8 cellular contexts compared by ENCODE assay signal in genomic region chr2:178404380-178404767, GRCh38. TPM values are rescaled to one million over a fixed set of nuclear protein-coding genes. Genes with fewer than 3 reads are reported as not detected.
DNase-seq lines count a peak whose midpoint lies in the region; ATAC-seq and TF ChIP-seq lines count a peak whose summit lies in the region.

No MANE protein-coding gene starts in this region.

- no peak for TF ChIP-seq RAD21 in HCT116 (IDR thresholded peaks at IDR 0.05; ENCODE audit: low read depth)

- peaks cover 4% of the 10 kb centered on the region for H3K4me1 Mint-ChIP-seq in activated naive CD8-positive, alpha-beta T cell treated with anti-CD3 and anti-CD28 coated beads, Interleukin-2, amount 10 ng/mL, durations not matched to agents 7 days and 5 days
- H3K4me1 Mint-ChIP-seq in activated naive CD8-positive, alpha-beta T cell treated with anti-CD3 and anti-CD28 coated beads for 36 hours = peaks cover 8% of the 10 kb centered on the region
- peaks cover 36% of the 10 kb centered on the region for H3K4me1 Mint-ChIP-seq in activated T-helper 2 cell treated with anti-CD3 and anti-CD28 coated beads, Interferon-gamma antibody, Interleukin-2, Interleukin-4, amounts not matched to agents 10 μg/mL and 5 μg/mL and 100 μg/mL, durations not matched to agents 14 hours and 24 hours and 36 hours (ENCODE audit: low read depth)

- no peaks in the 10 kb centered on the region for H3K9me3 Mint-ChIP-seq in activated naive CD8-positive, alpha-beta T cell treated with anti-CD3 and anti-CD28 coated beads, Interleukin-2, amount 10 ng/mL, durations not matched to agents 7 days and 5 days
- no peaks in the 10 kb centered on the region for H3K9me3 Mint-ChIP-seq in activated naive CD8-positive, alpha-beta T cell treated with anti-CD3 and anti-CD28 coated beads for 36 hours
- no peaks in the 10 kb centered on the region for H3K9me3 Mint-ChIP-seq in activated T-helper 2 cell treated with anti-CD3 and anti-CD28 coated beads, Interferon-gamma antibody, Interleukin-2, Interleukin-4, amounts not matched to agents 10 μg/mL and 5 μg/mL and 100 μg/mL, durations not matched to agents 14 hours and 24 hours and 36 hours

- POLR2A ChIA-PET in activated naive CD8-positive, alpha-beta T cell treated with anti-CD3 and anti-CD28 coated beads, Interleukin-2, amount 10 ng/mL, durations not matched to agents 7 days and 5 days (lab: Charles Lee) = interaction anchor here (0.7 to 1.6 kb wide), 3 partner anchors 9 to 47 kb away, joined by 3 to 7 read pairs (median 4); partner anchors contain the start of genes PJVK and PRKRA
- POLR2A ChIA-PET in HCT116 (lab: Charles Lee) = interaction anchor here (1.6 kb wide), 1 partner anchor 10 kb away, joined by 7 read pairs; no protein-coding TSS in a partner anchor

- intact Hi-C loops in HCT116 (cut with micrococcal nuclease) = no loop called here
- intact Hi-C loops in activated T-helper 2 cell treated with anti-CD3 and anti-CD28 coated beads, Interferon-gamma antibody, Interleukin-2, Interleukin-4, amounts not matched to agents 10 μg/mL and 5 μg/mL and 100 μg/mL, durations not matched to agents 14 hours and 24 hours and 36 hours (cut with micrococcal nuclease) = loop anchor here (1.0 kb wide), 1 partner anchor 9 kb away; no protein-coding TSS in a partner anchor
- intact Hi-C loops in lower leg skin (cut with DNase I; ENCODE audit: low total_unique reads) = no loop called here

- no peak overlapping the region for H2AFZ ChIP-seq in HCT116 (ENCODE audit: low read depth, low read length, poor library complexity, severe bottlenecking)

- TF ChIP-seq CTCF in HCT116 (IDR thresholded peaks at IDR 0.05 in 2 of 3, conservative IDR thresholded peaks at IDR 0.05 in 1 of 3; ENCODE audit: borderline replicate concordance in 1 of 3, insufficient read depth in 1 of 3, low read depth in 2 of 3, low read length in 2 of 3) = no peak
- no peak for TF ChIP-seq CTCF in lower leg skin (IDR thresholded peaks at IDR 0.05)

- BruUV-seq in HCT116 (replicated peaks; lab: Mats Ljungman, UMichigan) = no TSS peak

- no peaks in the 10 kb centered on the region for H3K36me3 Mint-ChIP-seq in activated naive CD8-positive, alpha-beta T cell treated with anti-CD3 and anti-CD28 coated beads, Interleukin-2, amount 10 ng/mL, durations not matched to agents 7 days and 5 days
- no peaks in the 10 kb centered on the region for H3K36me3 Mint-ChIP-seq in activated naive CD8-positive, alpha-beta T cell treated with anti-CD3 and anti-CD28 coated beads for 36 hours
- peaks cover 4% of the 10 kb centered on the region for H3K36me3 Mint-ChIP-seq in activated T-helper 2 cell treated with anti-CD3 and anti-CD28 coated beads, Interferon-gamma antibody, Interleukin-2, Interleukin-4, amounts not matched to agents 10 μg/mL and 5 μg/mL and 100 μg/mL, durations not matched to agents 14 hours and 24 hours and 36 hours (ENCODE audit: low read depth)

- H3K4me3 ChIP-seq in HCT116 (replicated peaks in 1 of 2; ENCODE audit: low read depth in 1 of 2, low read length in 2 of 2) (no peak overlapping the region), lower leg skin (ENCODE audit: low read depth, poor library complexity, severe bottlenecking) (no peak overlapping the region)

- H3K36me3 ChIP-seq in HCT116 (ENCODE audit: control insufficient read depth in 1 of 2, insufficient read depth in 2 of 2, low read length in 2 of 2) = no peaks in the 10 kb centered on the region

- H3K4me3 Mint-ChIP-seq in activated naive CD8-positive, alpha-beta T cell treated with anti-CD3 and anti-CD28 coated beads, Interleukin-2, amount 10 ng/mL, durations not matched to agents 7 days and 5 days = peak overlapping the region; percentile 19
- H3K4me3 Mint-ChIP-seq in activated naive CD8-positive, alpha-beta T cell treated with anti-CD3 and anti-CD28 coated beads for 36 hours = no peak overlapping the region
- H3K4me3 Mint-ChIP-seq in activated T-helper 2 cell treated with anti-CD3 and anti-CD28 coated beads, Interferon-gamma antibody, Interleukin-2, Interleukin-4, amounts not matched to agents 10 μg/mL and 5 μg/mL and 100 μg/mL, durations not matched to agents 14 hours and 24 hours and 36 hours (ENCODE audit: low read depth) = peak overlapping the region; percentile 60

- no peaks in the 10 kb centered on the region for H3K79me2 ChIP-seq in HCT116 (ENCODE audit: insufficient read depth, low read length)

- no peak overlapping the region for H3K27ac Mint-ChIP-seq in activated naive CD8-positive, alpha-beta T cell treated with anti-CD3 and anti-CD28 coated beads, Interleukin-2, amount 10 ng/mL, durations not matched to agents 7 days and 5 days
- no peak overlapping the region for H3K27ac Mint-ChIP-seq in activated naive CD8-positive, alpha-beta T cell treated with anti-CD3 and anti-CD28 coated beads for 36 hours
- peak overlapping the region; percentile 93 for H3K27ac Mint-ChIP-seq in activated T-helper 2 cell treated with anti-CD3 and anti-CD28 coated beads, Interferon-gamma antibody, Interleukin-2, Interleukin-4, amounts not matched to agents 10 μg/mL and 5 μg/mL and 100 μg/mL, durations not matched to agents 14 hours and 24 hours and 36 hours

- TF ChIP-seq POLR2A in HCT116 (IDR thresholded peaks at IDR 0.05; ENCODE audit: borderline replicate concordance, extremely low read depth, insufficient read depth, insufficient read length) (no peak), lower leg skin (IDR thresholded peaks at IDR 0.05) (no peak)

- H3K4me2 ChIP-seq in HCT116 (ENCODE audit: low read length) = no peak overlapping the region

- RAD21 ChIA-PET in HCT116 (lab: Charles Lee; ENCODE audit: low non-redundant PET in 1 of 2, low total read pairs in 2 of 2, uncharacterized antibody in 2 of 2, unreplicated experiment in 2 of 2) = no interaction called here

- H3K9ac ChIP-seq in HCT116 (ENCODE audit: low read length) = no peak overlapping the region

- CTCF ChIA-PET in HCT116 (lab: Charles Lee) = interaction anchor here (1.2 to 5.0 kb wide), 3 partner anchors 10 to 293 kb away, joined by 4 to 22 read pairs (median 5); no protein-coding TSS in a partner anchor

- no peaks in the 10 kb centered on the region for H3K4me1 ChIP-seq in HCT116 (ENCODE audit: control insufficient read depth in 1 of 2, insufficient read depth in 2 of 2, low read length in 2 of 2)

- no peak overlapping the region for H3K27ac ChIP-seq in HCT116 (ENCODE audit: low read depth, low read length)

- 0 out of 2 replicates have a peak, but pooled peaks cover 4% of the 10 kb centered on the region for H4K20me1 ChIP-seq in HCT116 (ENCODE audit: insufficient read depth)

- peaks cover 16% of the 10 kb centered on the region for H3K27me3 Mint-ChIP-seq in activated naive CD8-positive, alpha-beta T cell treated with anti-CD3 and anti-CD28 coated beads, Interleukin-2, amount 10 ng/mL, durations not matched to agents 7 days and 5 days
- H3K27me3 Mint-ChIP-seq in activated naive CD8-positive, alpha-beta T cell treated with anti-CD3 and anti-CD28 coated beads for 36 hours = peaks cover 3% of the 10 kb centered on the region
- peaks cover 5% of the 10 kb centered on the region for H3K27me3 Mint-ChIP-seq in activated T-helper 2 cell treated with anti-CD3 and anti-CD28 coated beads, Interferon-gamma antibody, Interleukin-2, Interleukin-4, amounts not matched to agents 10 μg/mL and 5 μg/mL and 100 μg/mL, durations not matched to agents 14 hours and 24 hours and 36 hours (ENCODE audit: low read depth)

- WGBS in lower leg skin, 2 donors = 35 to 41% methylated on average over 4 of the region's 4 CpGs

- H3K9me3 ChIP-seq in HCT116 (ENCODE audit: control insufficient read depth in 1 of 2, insufficient read depth in 1 of 2, low read depth in 1 of 2, low read length in 2 of 2) = no peaks in the 10 kb centered on the region

- no peak for DNase-seq in activated naive CD8-positive, alpha-beta T cell treated with anti-CD3 and anti-CD28 coated beads, Interleukin-2, amount 10 ng/mL, durations not matched to agents 7 days and 5 days
- DNase-seq in activated naive CD8-positive, alpha-beta T cell treated with anti-CD3 and anti-CD28 coated beads for 36 hours = no peak
- DNase-seq in HCT116 (ENCODE audit: low read depth, low spot score) (no peak), M059J (ENCODE audit: low read depth) (peak; percentile 84), retina (peak; percentile 13), lower leg skin (ENCODE audit: low spot score in 2 of 2) (no peak), left lobe of liver (ENCODE audit: low spot score) (no peak)
- DNase-seq in activated T-helper 2 cell treated with anti-CD3 and anti-CD28 coated beads, Interferon-gamma antibody, Interleukin-2, Interleukin-4, amounts not matched to agents 10 μg/mL and 5 μg/mL and 100 μg/mL, durations not matched to agents 14 hours and 24 hours and 36 hours (ENCODE audit: low spot score) = peak; percentile 50

- H3K27me3 ChIP-seq in HCT116 (ENCODE audit: insufficient read depth, low read length) = no peaks in the 10 kb centered on the region

- ATAC-seq in activated naive CD8-positive, alpha-beta T cell treated with anti-CD3 and anti-CD28 coated beads, Interleukin-2, amount 10 ng/mL, durations not matched to agents 7 days and 5 days (ENCODE audit: low read depth) = peak; percentile 42
- ATAC-seq in HCT116 (0 out of 2 replicates have a peak, but pooled peaks have one; percentile 54), left lobe of liver (no peak)

- H3K9me2 ChIP-seq in HCT116 (ENCODE audit: insufficient read depth) = no peaks in the 10 kb centered on the region

TF ChIP-seq in HCT116, 20 proteins besides CTCF, POLR2A, EP300 and RAD21 (continues in another document):
- TF ChIP-seq JUND (IDR thresholded peaks at IDR 0.05) = no peak

RNA-seq across cellular contexts. Expression of gene PRKRA, which starts 46.6 kb away (rescaled TPM):
- 10 to 100 TPM; 43.6 to 47.1 TPM for total RNA-seq in activated naive CD8-positive, alpha-beta T cell treated with anti-CD3 and anti-CD28 coated beads, Interleukin-2, amount 10 ng/mL, durations not matched to agents 7 days and 5 days
- total RNA-seq in activated naive CD8-positive, alpha-beta T cell treated with anti-CD3 and anti-CD28 coated beads for 36 hours = 10 to 100 TPM; 64.7 to 66.1 TPM
- 49.8 TPM for total RNA-seq in HCT116 (2021; ENCODE audit: unreplicated experiment)
- 53.0 and 54.0 TPM in 2 replicates for polyA plus RNA-seq in HCT116 (2012)
- 41.5 and 53.7 TPM in 2 replicates for total RNA-seq in M059J (2014; rRNA removed; shearing (Covaris generic))
- 65.8 and 67.8 TPM in 2 replicates for total RNA-seq in activated T-helper 2 cell treated with anti-CD3 and anti-CD28 coated beads, Interferon-gamma antibody, Interleukin-2, Interleukin-4, amounts not matched to agents 10 μg/mL and 5 μg/mL and 100 μg/mL, durations not matched to agents 14 hours and 24 hours and 36 hours
- 10 to 100 TPM; 53.8 to 71.2 (median 57.3) TPM for total RNA-seq in lower leg skin
- 16.4 TPM for total RNA-seq in left lobe of liver

RNA-seq across cellular contexts. Expression of gene PJVK, which starts 46.8 kb away (rescaled TPM):
- total RNA-seq in activated naive CD8-positive, alpha-beta T cell treated with anti-CD3 and anti-CD28 coated beads, Interleukin-2, amount 10 ng/mL, durations not matched to agents 7 days and 5 days = 1 to 10 TPM; 2.3 to 2.5 TPM
- total RNA-seq in activated naive CD8-positive, alpha-beta T cell treated with anti-CD3 and anti-CD28 coated beads for 36 hours = 1 to 10 TPM; 2.8 to 3.4 TPM
- total RNA-seq in HCT116 (2021; ENCODE audit: unreplicated experiment) (2.6 TPM), lower leg skin (1 to 10 TPM in 3 of 4 donors, under 1 TPM in 1; 0.84 to 6.6 (median 1.2) TPM), left lobe of liver (1.8 TPM)
- polyA plus RNA-seq in HCT116 (2012) = 0.90 and 1.4 TPM in 2 replicates
- not detected in 2 replicates for total RNA-seq in M059J (2014; rRNA removed; shearing (Covaris generic))
- total RNA-seq in activated T-helper 2 cell treated with anti-CD3 and anti-CD28 coated beads, Interferon-gamma antibody, Interleukin-2, Interleukin-4, amounts not matched to agents 10 μg/mL and 5 μg/mL and 100 μg/mL, durations not matched to agents 14 hours and 24 hours and 36 hours = 1.7 and 2.0 TPM in 2 replicates

Comparison
In these comparisons a context has a peak if more than half of its experiments do, and no peak if none do; other contexts are left out.
1. DNase-seq: peak in M059J (single experiment), activated T-helper 2 cell treated with anti-CD3 and anti-CD28 coated beads, Interferon-gamma antibody, Interleukin-2, Interleukin-4, amounts not matched to agents 10 μg/mL and 5 μg/mL and 100 μg/mL, durations not matched to agents 14 hours and 24 hours and 36 hours (single experiment) and retina (single experiment); none in activated naive CD8-positive, alpha-beta T cell treated with anti-CD3 and anti-CD28 coated beads, Interleukin-2, amount 10 ng/mL, durations not matched to agents 7 days and 5 days (single experiment), activated naive CD8-positive, alpha-beta T cell treated with anti-CD3 and anti-CD28 coated beads for 36 hours (single experiment), HCT116 (single experiment), lower leg skin (0 of 2) and left lobe of liver (single experiment).